In the genomic region with DNA sequence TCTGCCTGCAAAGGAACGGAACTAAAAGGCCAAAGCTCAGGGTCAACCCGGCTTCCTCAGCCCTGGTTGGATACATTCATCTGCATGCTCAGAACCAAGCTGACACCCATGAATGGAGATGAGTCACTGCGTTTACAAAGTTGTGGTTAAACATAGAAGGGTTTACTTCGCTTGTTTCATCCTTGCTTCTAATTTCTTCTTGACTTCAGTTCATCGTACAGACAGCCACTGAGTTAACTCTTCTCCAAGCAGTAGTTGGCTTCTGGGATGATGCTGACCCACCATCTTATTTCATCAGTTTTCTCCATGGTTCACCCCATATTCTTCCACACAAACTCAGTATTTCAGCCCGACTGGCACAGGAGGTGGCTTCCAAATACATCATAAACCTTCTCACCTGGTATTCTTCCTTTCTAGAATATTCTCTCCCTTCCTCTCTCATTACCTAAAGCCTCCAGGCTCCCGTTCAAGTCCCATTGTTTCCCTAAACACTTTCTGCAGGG, we compare ENCODE assay signal across 13 cellular contexts.
DNase-seq lines count a peak whose midpoint lies in the region; ATAC-seq and TF ChIP-seq lines count a peak whose summit lies in the region.
"Had no signal": no experiment of that assay in that cellular context is flagged by ENCODE, and none has a peak within 500 bp of the region (broad histone marks: within the 10 kb centered on the region; RNA-seq: fewer than 3 reads in every experiment).

No MANE protein-coding gene starts in this region.

- H3K4me3 Mint-ChIP-seq in mesothelial cell of epicardium: no peak overlapping the region
- H3K4me3 Mint-ChIP-seq: activated B cell treated with CpG ODN at 0.5 μM for 24 hours, neural crest cell had no signal

- H3K4me1 Mint-ChIP-seq in mesothelial cell of epicardium: peaks cover under 1% of the 10 kb centered on the region
- H3K4me1 Mint-ChIP-seq: activated B cell treated with CpG ODN at 0.5 μM for 24 hours had no signal

- H3K27me3 Mint-ChIP-seq in mesothelial cell of epicardium (ENCODE audit: low read depth): peaks cover 41% of the 10 kb centered on the region

- H3K36me3 Mint-ChIP-seq in mesothelial cell of epicardium: peaks cover 5% of the 10 kb centered on the region

- no peak overlapping the region for H3K4me3 ChIP-seq in fibroblast of villous mesenchyme (ENCODE audit: low read depth, low read length)
- H3K4me3 ChIP-seq: coronary artery, HAP-1 had no signal

- TF ChIP-seq CTCF in fibroblast of villous mesenchyme (IDR thresholded peaks at IDR 0.05; ENCODE audit: insufficient read depth, low read depth, low read length) (no peak), mesothelial cell of epicardium (IDR thresholded peaks at IDR 0.05; ENCODE audit: unreplicated experiment) (no peak)

- no peak overlapping the region for H3K27ac Mint-ChIP-seq in mesothelial cell of epicardium
- H3K27ac Mint-ChIP-seq: activated B cell treated with CpG ODN at 0.5 μM for 24 hours had no signal

- H3K9me3 Mint-ChIP-seq in mesothelial cell of epicardium: peaks cover 4% of the 10 kb centered on the region
- H3K9me3 Mint-ChIP-seq: activated B cell treated with CpG ODN at 0.5 μM for 24 hours had no signal

- peak; percentile 76 for DNase-seq in SIG-M5 (lab: John Stamatoyannopoulos, UW)
- DNase-seq in fibroblast of villous mesenchyme (ENCODE audit: low read depth): peak; percentile 47
- DNase-seq in stromal cell of bone marrow (ENCODE audit: low read depth): peak; percentile 26
- no peak for DNase-seq in mesothelial cell of epicardium (ENCODE audit: low spot score in 2 of 2, unreplicated experiment in 2 of 2)
- no peak for DNase-seq in medulla oblongata (ENCODE audit: extremely low spot score)
- DNase-seq: activated B cell treated with CpG ODN at 0.5 μM for 24 hours; activated effector memory CD4-positive, alpha-beta T cell treated with Interleukin-2 at 50 U/mL for 16 hours had no signal

- ATAC-seq in HG03432 (IDR thresholded peaks at IDR 0.05; ENCODE audit: unreplicated experiment) (peak; percentile 57), HG03175 (IDR thresholded peaks at IDR 0.05; ENCODE audit: unreplicated experiment) (no peak), GM21447 (IDR thresholded peaks at IDR 0.05; ENCODE audit: unreplicated experiment) (no peak)

Comparison
In these comparisons a context has a peak if more than half of its experiments do, and no peak if none do; other contexts are left out.
1. DNase-seq: peak in SIG-M5 (single experiment), fibroblast of villous mesenchyme (single experiment) and stromal cell of bone marrow (single experiment); none in mesothelial cell of epicardium (0 of 2) and medulla oblongata (single experiment).